ENCODE assay signal across 1 cellular context in genomic region chr2:206360840-206361239, GRCh38.
A peak's percentile ranks its signal among the peaks of the same experiment; 100 is the strongest.
TF ChIP-seq lines count a peak whose summit lies in the region.

No MANE protein-coding gene starts in this region.

TF ChIP-seq in HEK293, 187 proteins besides CTCF, POLR2A, EP300 and RAD21 (continued from another document):
- peak; percentile 74; the same call in 1 of the 2 replicates for TF ChIP-seq ZNF518A (tag by site-specific recombination; conservative IDR thresholded peaks at IDR 0.05; ENCODE audit: low read depth)
- peak; percentile 77 for TF ChIP-seq ZNF394 (tag by site-specific recombination; IDR thresholded peaks at IDR 0.05; ENCODE audit: borderline replicate concordance)
- peak; percentile 37 for TF ChIP-seq ZNF510 (tag by site-specific recombination; IDR thresholded peaks at IDR 0.05; ENCODE audit: insufficient replicate concordance)
- peak; percentile 32; the same call in 1 of the 2 replicates for TF ChIP-seq ZNF664 (tag by site-specific recombination; IDR thresholded peaks at IDR 0.05)
- 0 out of 2 replicates have a peak, but pooled peaks have one; percentile 45 for TF ChIP-seq ZNF791 (tag by site-specific recombination; IDR thresholded peaks at IDR 0.05)
- peak; percentile 24; the same call in 1 of the 2 replicates for TF ChIP-seq REST (tag by site-specific recombination; IDR thresholded peaks at IDR 0.05)
